9 cellular contexts compared by ENCODE assay signal in genomic region chr11:119108151-119108856, GRCh38. TPM values are rescaled to one million over a fixed set of nuclear protein-coding genes. Genes with fewer than 3 reads are reported as not detected.
DNase-seq lines count a peak whose midpoint lies in the region; ATAC-seq and TF ChIP-seq lines count a peak whose summit lies in the region.
"Had no signal": no experiment of that assay in that cellular context is flagged by ENCODE, and none has a peak within 500 bp of the region (broad histone marks: within the 10 kb centered on the region; RNA-seq: fewer than 3 reads in every experiment).

No MANE protein-coding gene starts in this region.

- H3K27ac ChIP-seq in PC-9 (peak overlapping the region; percentile 45), stomach smooth muscle (ENCODE audit: low read length) (peak overlapping the region; percentile 37)

- DNase-seq in COR-L47 (lab: John Stamatoyannopoulos, UW) (peak; percentile 60), H7 (peak; percentile 70), PC-9 (peak; percentile 85 to 99), left kidney (ENCODE audit: low read depth, low spot score) (peak; percentile 76)

- H3K9me2 ChIP-seq in PC-9 (ENCODE audit: insufficient read depth): no peaks in the 10 kb centered on the region

- ATAC-seq in HG02870 (IDR thresholded peaks at IDR 0.05; ENCODE audit: unreplicated experiment): no peak
- ATAC-seq in GM21528 (IDR thresholded peaks at IDR 0.05; ENCODE audit: low FRiP score, unreplicated experiment): no peak

- H3K79me2 ChIP-seq in PC-9 (ENCODE audit: low read depth): peaks cover 16% of the 10 kb centered on the region

- H3K9me3 ChIP-seq in PC-9 (ENCODE audit: insufficient read depth, low read depth): no peaks in the 10 kb centered on the region
- H3K9me3 ChIP-seq in stomach smooth muscle (ENCODE audit: control insufficient read depth in 2 of 2, low read length in 2 of 2): no peaks in the 10 kb centered on the region

- H3K4me2 ChIP-seq in PC-9: peak overlapping the region; percentile 96

- CTCF ChIA-PET in PC-9 (lab: Charles Lee): no interaction called here

- peaks cover 55% of the 10 kb centered on the region for H3K4me1 Mint-ChIP-seq in brain

- no peak for TF ChIP-seq CTCF in PC-9 (conservative IDR thresholded peaks at IDR 0.05)
- no peak for TF ChIP-seq CTCF in brain (conservative IDR thresholded peaks at IDR 0.05)

- no peaks in the 10 kb centered on the region for H4K20me1 ChIP-seq in PC-9 (ENCODE audit: insufficient read depth)

- H3K4me1 ChIP-seq in PC-9 (replicated peaks; ENCODE audit: insufficient read depth): peaks cover 29% of the 10 kb centered on the region
- peaks cover 29% of the 10 kb centered on the region for H3K4me1 ChIP-seq in stomach smooth muscle (ENCODE audit: control insufficient read depth, insufficient read depth, low read length)

- POLR2A ChIA-PET in PC-9 (lab: Charles Lee; ENCODE audit: unreplicated experiment): interaction anchor here (0.5 to 0.8 kb wide), 2 partner anchors 13 kb away, joined by 5 to 6 read pairs; partner anchors contain the start of gene HINFP

- peak overlapping the region; percentile 74 for H3K4me3 ChIP-seq in H7 (ENCODE audit: insufficient read depth, low read depth, low read length)
- peak overlapping the region; percentile 90 for H3K4me3 ChIP-seq in PC-9
- peak overlapping the region; percentile 77 to 86 for H3K4me3 ChIP-seq in stomach smooth muscle (ENCODE audit: low read length in 2 of 2)

- H3K4me3 Mint-ChIP-seq in brain: peak overlapping the region; percentile 86 to 92 (median 90)

- H3K36me3 Mint-ChIP-seq in brain: peaks cover 15% of the 10 kb centered on the region

- intact Hi-C loops in PC-9 (cut with micrococcal nuclease; ENCODE audit: unreplicated experiment): no loop called here

- peaks cover 3% of the 10 kb centered on the region for H3K27me3 Mint-ChIP-seq in brain

- BruUV-seq in PC-9 (replicated peaks; lab: Mats Ljungman, UMichigan): TSS peak; percentile 6

- H3K36me3 ChIP-seq in H7 (replicated peaks; ENCODE audit: control insufficient read depth, insufficient read depth, low read length) (no peaks in the 10 kb centered on the region), PC-9 (ENCODE audit: low read depth) (peaks cover 9% of the 10 kb centered on the region; the same call in 1 of the 2 replicates), stomach smooth muscle (ENCODE audit: control insufficient read depth in 2 of 2, insufficient read depth in 2 of 2, low read length in 2 of 2) (peaks cover 16 to 27% of the 10 kb centered on the region in 2 donors)

- H3K27ac Mint-ChIP-seq in brain: peak overlapping the region; percentile 67 to 80 (median 76)

- H2AFZ ChIP-seq in PC-9: peak overlapping the region; percentile 81; the same call in 1 of the 2 replicates

- H3K27me3 ChIP-seq in H7 (ENCODE audit: control insufficient read depth, insufficient read depth, low read length): peaks cover 15% of the 10 kb centered on the region
- H3K27me3 ChIP-seq in PC-9 (ENCODE audit: insufficient read depth, low read depth): no peaks in the 10 kb centered on the region
- no peaks in the 10 kb centered on the region for H3K27me3 ChIP-seq in stomach smooth muscle (ENCODE audit: control insufficient read depth in 1 of 2, insufficient read depth in 2 of 2, low read length in 2 of 2)

- H3F3A ChIP-seq in PC-9 (ENCODE audit: insufficient read depth, low read depth): peaks cover 23% of the 10 kb centered on the region

- H3K9me3 Mint-ChIP-seq in brain: no peaks in the 10 kb centered on the region

- peak overlapping the region; percentile 64 to 83 for H3K9ac ChIP-seq in stomach smooth muscle (ENCODE audit: low read length in 2 of 2)

RNA-seq across cellular contexts. Expression of gene C2CD2L, which starts 1.2 kb away (rescaled TPM):
- 4.8 and 7.0 TPM in 2 replicates for total RNA-seq in H7 (2014; rRNA removed; shearing (Covaris generic))
- total RNA-seq in PC-9 (2021): 6.7 and 9.3 TPM in 2 replicates
- polyA plus RNA-seq in brain (ENCODE audit: insufficient read depth, low read depth, low replicate concordance): 48.0 TPM

RNA-seq across cellular contexts. Expression of gene DPAGT1, which starts 6.7 kb away (rescaled TPM):
- total RNA-seq in H7 (2014; rRNA removed; shearing (Covaris generic)): 30.7 and 44.3 TPM in 2 replicates
- total RNA-seq in PC-9 (2021): 32.8 and 41.1 TPM in 2 replicates
- 43.8 TPM for polyA plus RNA-seq in brain (ENCODE audit: insufficient read depth, low read depth, low replicate concordance)

RNA-seq across cellular contexts. Expression of gene HINFP, which starts 13.1 kb away (rescaled TPM):
- total RNA-seq in H7 (2014; rRNA removed; shearing (Covaris generic)): 21.2 and 33.2 TPM in 2 replicates
- total RNA-seq in PC-9 (2021): 34.9 and 35.5 TPM in 2 replicates
- polyA plus RNA-seq in brain (ENCODE audit: insufficient read depth, low read depth, low replicate concordance): 28.0 TPM

RNA-seq across cellular contexts. Expression of gene HMBS, which starts 23.6 kb away (rescaled TPM):
- 12.2 and 14.3 TPM in 2 replicates for total RNA-seq in H7 (2014; rRNA removed; shearing (Covaris generic))
- 49.3 and 54.9 TPM in 2 replicates for total RNA-seq in PC-9 (2021)
- 28.1 TPM for polyA plus RNA-seq in brain (ENCODE audit: insufficient read depth, low read depth, low replicate concordance)

RNA-seq across cellular contexts. Expression of gene ABCG4, which starts 40.5 kb away (rescaled TPM):
- total RNA-seq in H7 (2014; rRNA removed; shearing (Covaris generic)): 0.31 and 0.37 TPM in 2 replicates
- total RNA-seq in PC-9 (2021): 0.11 TPM in 1 of 2 replicates, not detected in the other
- 2.2 TPM for polyA plus RNA-seq in brain (ENCODE audit: insufficient read depth, low read depth, low replicate concordance)
- total RNA-seq: subcutaneous adipose tissue had no signal
